Comparison of ENCODE assay signal across 19 cellular contexts in the genomic region with DNA sequence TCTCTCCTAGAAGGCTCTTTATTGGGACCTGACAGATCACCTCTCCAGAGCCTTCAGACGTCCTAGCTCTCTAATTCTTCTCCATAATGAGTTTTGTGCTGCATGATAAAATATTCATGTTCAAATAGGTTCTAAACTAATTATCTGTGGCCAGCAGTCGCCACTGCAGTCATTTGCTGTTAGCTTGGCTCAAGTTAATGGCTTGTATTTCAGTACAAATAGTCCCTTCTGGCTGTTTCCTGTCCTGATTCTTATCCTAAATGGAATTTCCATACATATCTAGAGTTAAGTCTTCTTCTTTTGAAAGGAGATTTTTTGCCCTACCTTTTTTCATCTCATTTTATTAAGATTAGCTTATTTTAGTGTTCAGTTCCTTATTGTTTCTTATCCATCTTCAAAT.
A peak's percentile ranks its signal among the peaks of the same experiment; 100 is the strongest.
DNase-seq lines count a peak whose midpoint lies in the region; ATAC-seq and TF ChIP-seq lines count a peak whose summit lies in the region.
"Had no signal": no experiment of that assay in that cellular context is flagged by ENCODE, and none has a peak within 500 bp of the region (broad histone marks: within the 10 kb centered on the region; RNA-seq: fewer than 3 reads in every experiment).

No MANE protein-coding gene starts in this region.

- no peak for TF ChIP-seq CTCF in glutamatergic neuron (IDR thresholded peaks at IDR 0.05; ENCODE audit: partially characterized antibody, unreplicated experiment)
- TF ChIP-seq CTCF in ovary (IDR thresholded peaks at IDR 0.05) = no peak

- H3K27me3 ChIP-seq in ovary = no peaks in the 10 kb centered on the region
- H3K27me3 ChIP-seq: BLaER1 treated with 17β-estradiol and CSF1 and Interleukin-3, amounts not matched to agents 10 nM and 100 nM had no signal

- ATAC-seq in SK-N-SH treated with all-trans-retinoic acid at 6 μM for 48 hours = peak; percentile 62; the same call in 2 of the 3 replicates
- ATAC-seq: HCT116 had no signal

- no peak for TF ChIP-seq EP300 in ovary (IDR thresholded peaks at IDR 0.05)

- H3K36me3 ChIP-seq in ovary = no peaks in the 10 kb centered on the region

- no peak overlapping the region for H3K4me3 Mint-ChIP-seq in glutamatergic neuron (ENCODE audit: unreplicated experiment)
- H3K4me3 Mint-ChIP-seq: B cell; CD14-positive monocyte; CD4-positive, alpha-beta T cell; CD8-positive, alpha-beta memory T cell; H9 had no signal

- no peaks in the 10 kb centered on the region for H3K36me3 Mint-ChIP-seq in glutamatergic neuron (ENCODE audit: unreplicated experiment)

- H3K27ac Mint-ChIP-seq in glutamatergic neuron (ENCODE audit: unreplicated experiment) = peak overlapping the region; percentile 29
- H3K27ac Mint-ChIP-seq: B cell; CD4-positive, alpha-beta T cell; H9 had no signal

- WGBS in ovary, 3 donors = 40 to 44% (median 44%) methylated on average over 2 of the region's 2 CpGs

- H3K4me1 ChIP-seq in ovary (ENCODE audit: insufficient read depth) = no peaks in the 10 kb centered on the region

- H3K4me3 ChIP-seq in ovary = no peak overlapping the region
- H3K4me3 ChIP-seq: BLaER1 treated with 17β-estradiol and CSF1 and Interleukin-3, amounts not matched to agents 10 nM and 100 nM; GM23248 had no signal

- DNase-seq in DMS 273 (lab: John Stamatoyannopoulos, UW; ENCODE audit: unreplicated experiment) = peak; percentile 29
- DNase-seq in DMS 273 treated with DMSO at 0.1 percent for 48 hours (lab: John Stamatoyannopoulos, UW) = no peak
- peak; percentile 52 for DNase-seq in NCI-H69 (lab: John Stamatoyannopoulos, UW)
- DNase-seq in glutamatergic neuron = no peak
- no peak for DNase-seq in activated CD4-positive, alpha-beta T cell treated with anti-CD3 and anti-CD28 coated beads for 1 hour
- DNase-seq in ovary = no peak
- DNase-seq in retina = no peak
- DNase-seq: CD4-positive, alpha-beta T cell; CD8-positive, alpha-beta memory T cell; DMS153; DND-41; GM23248; H9 had no signal

- peaks cover 2% of the 10 kb centered on the region for H3K9me3 Mint-ChIP-seq in glutamatergic neuron (ENCODE audit: unreplicated experiment)
- H3K9me3 Mint-ChIP-seq: CD14-positive monocyte; CD4-positive, alpha-beta T cell; CD8-positive, alpha-beta memory T cell; H9 had no signal

- H3K4me1 Mint-ChIP-seq in glutamatergic neuron (ENCODE audit: low read depth, unreplicated experiment) = peaks cover 24% of the 10 kb centered on the region
- H3K4me1 Mint-ChIP-seq: B cell had no signal

- H3K27ac ChIP-seq in ovary = no peak overlapping the region
- H3K27ac ChIP-seq: 22Rv1; BLaER1 treated with 17β-estradiol and CSF1 and Interleukin-3, amounts not matched to agents 10 nM and 100 nM; GM23248 had no signal

- no peak for TF ChIP-seq POLR2A in ovary (IDR thresholded peaks at IDR 0.05)

- H3K9me3 ChIP-seq in ovary = no peaks in the 10 kb centered on the region
- H3K9me3 ChIP-seq: BLaER1 treated with 17β-estradiol and CSF1 and Interleukin-3, amounts not matched to agents 10 nM and 100 nM had no signal

- intact Hi-C loops in ovary (cut with DNase I) = no loop called here

- no peaks in the 10 kb centered on the region for H3K27me3 Mint-ChIP-seq in glutamatergic neuron (ENCODE audit: unreplicated experiment)
- H3K27me3 Mint-ChIP-seq: B cell; CD4-positive, alpha-beta T cell; CD8-positive, alpha-beta memory T cell had no signal

TF ChIP-seq in SK-N-SH treated with all-trans-retinoic acid at 6 μM for 48 hours, 23 proteins besides CTCF, POLR2A, EP300 and RAD21:
- TF ChIP-seq, protein P1, sequence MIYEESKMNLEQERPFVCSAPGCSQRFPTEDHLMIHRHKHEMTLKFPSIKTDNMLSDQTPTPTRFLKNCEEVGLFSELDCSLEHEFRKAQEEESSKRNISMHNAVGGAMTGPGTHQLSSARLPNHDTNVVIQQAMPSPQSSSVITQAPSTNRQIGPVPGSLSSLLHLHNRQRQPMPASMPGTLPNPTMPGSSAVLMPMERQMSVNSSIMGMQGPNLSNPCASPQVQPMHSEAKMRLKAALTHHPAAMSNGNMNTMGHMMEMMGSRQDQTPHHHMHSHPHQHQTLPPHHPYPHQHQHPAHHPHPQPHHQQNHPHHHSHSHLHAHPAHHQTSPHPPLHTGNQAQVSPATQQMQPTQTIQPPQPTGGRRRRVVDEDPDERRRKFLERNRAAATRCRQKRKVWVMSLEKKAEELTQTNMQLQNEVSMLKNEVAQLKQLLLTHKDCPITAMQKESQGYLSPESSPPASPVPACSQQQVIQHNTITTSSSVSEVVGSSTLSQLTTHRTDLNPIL (CRISPR knock-in tag; IDR thresholded peaks at IDR 0.05; ENCODE audit: low read depth) = no peak
- TF ChIP-seq, protein P2, sequence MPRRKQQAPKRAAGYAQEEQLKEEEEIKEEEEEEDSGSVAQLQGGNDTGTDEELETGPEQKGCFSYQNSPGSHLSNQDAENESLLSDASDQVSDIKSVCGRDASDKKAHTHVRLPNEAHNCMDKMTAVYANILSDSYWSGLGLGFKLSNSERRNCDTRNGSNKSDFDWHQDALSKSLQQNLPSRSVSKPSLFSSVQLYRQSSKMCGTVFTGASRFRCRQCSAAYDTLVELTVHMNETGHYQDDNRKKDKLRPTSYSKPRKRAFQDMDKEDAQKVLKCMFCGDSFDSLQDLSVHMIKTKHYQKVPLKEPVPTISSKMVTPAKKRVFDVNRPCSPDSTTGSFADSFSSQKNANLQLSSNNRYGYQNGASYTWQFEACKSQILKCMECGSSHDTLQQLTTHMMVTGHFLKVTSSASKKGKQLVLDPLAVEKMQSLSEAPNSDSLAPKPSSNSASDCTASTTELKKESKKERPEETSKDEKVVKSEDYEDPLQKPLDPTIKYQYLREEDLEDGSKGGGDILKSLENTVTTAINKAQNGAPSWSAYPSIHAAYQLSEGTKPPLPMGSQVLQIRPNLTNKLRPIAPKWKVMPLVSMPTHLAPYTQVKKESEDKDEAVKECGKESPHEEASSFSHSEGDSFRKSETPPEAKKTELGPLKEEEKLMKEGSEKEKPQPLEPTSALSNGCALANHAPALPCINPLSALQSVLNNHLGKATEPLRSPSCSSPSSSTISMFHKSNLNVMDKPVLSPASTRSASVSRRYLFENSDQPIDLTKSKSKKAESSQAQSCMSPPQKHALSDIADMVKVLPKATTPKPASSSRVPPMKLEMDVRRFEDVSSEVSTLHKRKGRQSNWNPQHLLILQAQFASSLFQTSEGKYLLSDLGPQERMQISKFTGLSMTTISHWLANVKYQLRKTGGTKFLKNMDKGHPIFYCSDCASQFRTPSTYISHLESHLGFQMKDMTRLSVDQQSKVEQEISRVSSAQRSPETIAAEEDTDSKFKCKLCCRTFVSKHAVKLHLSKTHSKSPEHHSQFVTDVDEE (CRISPR knock-in tag; IDR thresholded peaks at IDR 0.05) = peak; percentile 77
- TF ChIP-seq ZC3H10 (CRISPR knock-in tag; IDR thresholded peaks at IDR 0.05) (no peak), CSDC2 (CRISPR knock-in tag; IDR thresholded peaks at IDR 0.05) (0 out of 2 replicates have a peak, but pooled peaks have one; percentile 9), TCF4 (CRISPR knock-in tag; IDR thresholded peaks at IDR 0.05; ENCODE audit: borderline replicate concordance) (peak; percentile 69; the same call in 1 of the 2 replicates), TOX (CRISPR knock-in tag; IDR thresholded peaks at IDR 0.05; ENCODE audit: borderline replicate concordance) (no peak), BACH2 (CRISPR knock-in tag; IDR thresholded peaks at IDR 0.05; ENCODE audit: borderline replicate concordance) (no peak), ZFP3 (CRISPR knock-in tag; IDR thresholded peaks at IDR 0.05) (no peak), SNAI2 (CRISPR knock-in tag; IDR thresholded peaks at IDR 0.05) (no peak), ESRRG (CRISPR knock-in tag; IDR thresholded peaks at IDR 0.05) (no peak)
- TF ChIP-seq, protein P3, sequence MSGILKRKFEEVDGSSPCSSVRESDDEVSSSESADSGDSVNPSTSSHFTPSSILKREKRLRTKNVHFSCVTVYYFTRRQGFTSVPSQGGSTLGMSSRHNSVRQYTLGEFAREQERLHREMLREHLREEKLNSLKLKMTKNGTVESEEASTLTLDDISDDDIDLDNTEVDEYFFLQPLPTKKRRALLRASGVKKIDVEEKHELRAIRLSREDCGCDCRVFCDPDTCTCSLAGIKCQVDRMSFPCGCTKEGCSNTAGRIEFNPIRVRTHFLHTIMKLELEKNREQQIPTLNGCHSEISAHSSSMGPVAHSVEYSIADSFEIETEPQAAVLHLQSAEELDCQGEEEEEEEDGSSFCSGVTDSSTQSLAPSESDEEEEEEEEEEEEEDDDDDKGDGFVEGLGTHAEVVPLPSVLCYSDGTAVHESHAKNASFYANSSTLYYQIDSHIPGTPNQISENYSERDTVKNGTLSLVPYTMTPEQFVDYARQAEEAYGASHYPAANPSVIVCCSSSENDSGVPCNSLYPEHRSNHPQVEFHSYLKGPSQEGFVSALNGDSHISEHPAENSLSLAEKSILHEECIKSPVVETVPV (CRISPR knock-in tag; IDR thresholded peaks at IDR 0.05) = peak; percentile 65

Comparison
In these comparisons a context has a peak if more than half of its experiments do, and no peak if none do; other contexts are left out.
1. DNase-seq: peak in DMS 273 (single experiment) and NCI-H69 (single experiment); none in DMS 273 treated with DMSO at 0.1 percent for 48 hours (single experiment), glutamatergic neuron (single experiment), activated CD4-positive, alpha-beta T cell treated with anti-CD3 and anti-CD28 coated beads for 1 hour (single experiment), ovary (0 of 5) and retina (single experiment).